In genomic region chr1:180912211-180912800, GRCh38 we compare ENCODE assay signal across 8 cellular contexts. TPM values are rescaled to one million over a fixed set of nuclear protein-coding genes. Genes with fewer than 3 reads are reported as not detected.
DNase-seq lines count a peak whose midpoint lies in the region; ATAC-seq and TF ChIP-seq lines count a peak whose summit lies in the region.

No MANE protein-coding gene starts in this region.

- H3K27me3 ChIP-seq in BE2C = no peaks in the 10 kb centered on the region

- H3K4me1 ChIP-seq in BE2C = no peaks in the 10 kb centered on the region

- no peak for ATAC-seq in HG02763 (IDR thresholded peaks at IDR 0.05; ENCODE audit: unreplicated experiment)
- no peak for ATAC-seq in HG03025 (IDR thresholded peaks at IDR 0.05; ENCODE audit: low FRiP score, unreplicated experiment)

- peaks cover 14% of the 10 kb centered on the region for H3K4me1 Mint-ChIP-seq in glutamatergic neuron (ENCODE audit: low read depth, unreplicated experiment)
- H3K4me1 Mint-ChIP-seq in osteocyte (ENCODE audit: unreplicated experiment) = peaks cover 21% of the 10 kb centered on the region

- H3K27ac Mint-ChIP-seq in glutamatergic neuron (ENCODE audit: unreplicated experiment) (no peak overlapping the region), osteocyte (ENCODE audit: unreplicated experiment) (peak overlapping the region; percentile 66)

- H3K27me3 Mint-ChIP-seq in glutamatergic neuron (ENCODE audit: unreplicated experiment) (peaks cover 6% of the 10 kb centered on the region), osteocyte (ENCODE audit: unreplicated experiment) (no peaks in the 10 kb centered on the region)

- H3K4me3 ChIP-seq in BE2C (ENCODE audit: low read depth, low read length) = no peak overlapping the region

- H3K9me3 ChIP-seq in BE2C = no peaks in the 10 kb centered on the region

- TF ChIP-seq CTCF in glutamatergic neuron (IDR thresholded peaks at IDR 0.05; ENCODE audit: partially characterized antibody, unreplicated experiment) = no peak
- no peak for TF ChIP-seq CTCF in osteocyte (IDR thresholded peaks at IDR 0.05)
- TF ChIP-seq CTCF in BE2C (IDR thresholded peaks at IDR 0.05; ENCODE audit: low read depth, low read length) = no peak

- H3K9me3 Mint-ChIP-seq in glutamatergic neuron (ENCODE audit: unreplicated experiment) (peaks cover 2% of the 10 kb centered on the region), osteocyte (ENCODE audit: unreplicated experiment) (no peaks in the 10 kb centered on the region)

- DNase-seq in NCI-H1092 treated with DMSO at 0.1 percent for 48 hours (lab: John Stamatoyannopoulos, UW) (peak; percentile 71), NCI-H1092 (lab: John Stamatoyannopoulos, UW) (no peak), SW480 (ENCODE audit: low spot score) (peak; percentile 23), glutamatergic neuron (no peak), osteocyte (ENCODE audit: extremely low spot score, unreplicated experiment) (no peak), BE2C (no peak)

- no peaks in the 10 kb centered on the region for H3K36me3 ChIP-seq in BE2C

- H3K4me3 Mint-ChIP-seq in glutamatergic neuron (ENCODE audit: unreplicated experiment) (peak overlapping the region; percentile 69), osteocyte (ENCODE audit: unreplicated experiment) (peak overlapping the region; percentile 75)

- H3K36me3 Mint-ChIP-seq in glutamatergic neuron (ENCODE audit: unreplicated experiment) (no peaks in the 10 kb centered on the region), osteocyte (ENCODE audit: unreplicated experiment) (no peaks in the 10 kb centered on the region)

RNA-seq across cellular contexts. Expression of gene KIAA1614, which starts 0.4 kb away (rescaled TPM):
- total RNA-seq in glutamatergic neuron (ENCODE audit: unreplicated experiment) (4.1 TPM), osteocyte (6.6 and 8.4 TPM in 2 replicates)
- polyA plus RNA-seq in BE2C (2012; ENCODE audit: insufficient read depth, insufficient read length, low read depth) = 8.6 TPM

Comparison
In these comparisons a context has a peak if more than half of its experiments do, and no peak if none do; other contexts are left out.
1. DNase-seq: peak in NCI-H1092 treated with DMSO at 0.1 percent for 48 hours (single experiment) and SW480 (single experiment); none in NCI-H1092 (single experiment), glutamatergic neuron (single experiment), osteocyte (single experiment) and BE2C (single experiment).